Comparison of ENCODE assay signal across 16 cellular contexts in genomic region chr1:9482816-9483572, GRCh38.
"Had no signal": no experiment of that assay in that cellular context is flagged by ENCODE, and none has a peak within 500 bp of the region (broad histone marks: within the 10 kb centered on the region; RNA-seq: fewer than 3 reads in every experiment).

No MANE protein-coding gene starts in this region.

- H3K27me3 ChIP-seq: cardiac muscle cell, dorsolateral prefrontal cortex, pancreas had no signal

- H3K4me3 ChIP-seq: cardiac muscle cell, dorsolateral prefrontal cortex, pancreas, skin epidermis had no signal

- H3K4me1 ChIP-seq: pancreas had no signal

- DNase-seq: activated CD4-positive, alpha-beta T cell treated with anti-CD3 and anti-CD28 coated beads, Interleukin-2, amount 10 ng/mL, durations not matched to agents 7 days and 5 days; activated CD8-positive, alpha-beta memory T cell treated with anti-CD3 and anti-CD28 coated beads, Interleukin-2, amount 50 U/mL, for 48 hours; activated gamma-delta T cell; activated T-cell treated with anti-CD3 and anti-CD28 coated beads, Interleukin-2, amount 50 U/mL, for 72 hours; dorsolateral prefrontal cortex; hippocampal formation; pancreas; stimulated activated CD4-positive, alpha-beta T cell treated with anti-CD3 and anti-CD28 coated beads, Interleukin-4, amount 100 ng/mL, for 24 hours; stimulated activated naive CD4-positive, alpha-beta T cell treated with Interleukin-2 at 50 U/mL for 16 hours; substantia nigra; trophoblast cell had no signal

- H3K27ac ChIP-seq: cardiac muscle cell, dorsolateral prefrontal cortex, pancreas, skin epidermis had no signal

- FAIRE-seq: endometrium, keratinocyte, pancreas had no signal

- H3K36me3 ChIP-seq: cardiac muscle cell, pancreas had no signal

- H3K9me3 ChIP-seq: pancreas had no signal

- ATAC-seq: activated naive CD4-positive, alpha-beta T cell treated with anti-CD3 and anti-CD28 coated beads, Interleukin-2, amount 50 U/mL, for 72 hours; activated T-cell treated with anti-CD3 and anti-CD28 coated beads, Interleukin-2, amount 50 U/mL, for 72 hours; pancreas had no signal
